ENCODE assay signal across 9 cellular contexts in genomic region chr4:72112514-72113156, GRCh38.
DNase-seq lines count a peak whose midpoint lies in the region; TF ChIP-seq lines count a peak whose summit lies in the region.
"Had no signal": no experiment of that assay in that cellular context is flagged by ENCODE, and none has a peak within 500 bp of the region (broad histone marks: within the 10 kb centered on the region; RNA-seq: fewer than 3 reads in every experiment).

No MANE protein-coding gene starts in this region.

- H2AFZ ChIP-seq in GM23248: no peak overlapping the region
- H2AFZ ChIP-seq in KMS-11 (ENCODE audit: low read depth): no peak overlapping the region
- H2AFZ ChIP-seq: parathyroid adenoma had no signal

- no peak for TF ChIP-seq CTCF in KMS-11 (conservative IDR thresholded peaks at IDR 0.05; ENCODE audit: low read depth, low read length)
- no peak for TF ChIP-seq CTCF in epithelial cell of proximal tubule (conservative IDR thresholded peaks at IDR 0.05; ENCODE audit: low read depth, low read length)

- no peaks in the 10 kb centered on the region for H3K9me3 ChIP-seq in GM23248 (ENCODE audit: low read depth)

- no peak overlapping the region for H3K27ac ChIP-seq in GM23248
- peak overlapping the region; percentile 6; the same call in 1 of the 2 replicates for H3K27ac ChIP-seq in KMS-11
- H3K27ac ChIP-seq: parathyroid adenoma had no signal

- H3K79me2 ChIP-seq in GM23248 (ENCODE audit: insufficient read depth) (no peaks in the 10 kb centered on the region), KMS-11 (ENCODE audit: insufficient read depth, low read depth) (no peaks in the 10 kb centered on the region)
- H3K79me2 ChIP-seq: parathyroid adenoma had no signal

- H4K20me1 ChIP-seq in GM23248 (ENCODE audit: insufficient read depth): no peaks in the 10 kb centered on the region
- H4K20me1 ChIP-seq in KMS-11 (ENCODE audit: insufficient read depth): no peaks in the 10 kb centered on the region

- no peak overlapping the region for H3K4me3 ChIP-seq in GM23248
- H3K4me3 ChIP-seq in KMS-11 (IDR thresholded peaks at IDR 0.05; ENCODE audit: insufficient read depth, low read depth, low read length): no peak overlapping the region
- H3K4me3 ChIP-seq in epithelial cell of proximal tubule (ENCODE audit: low read depth, low read length): no peak overlapping the region

- in situ Hi-C loops in GM23248 (cut with MboI): no loop called here

- H3K9ac ChIP-seq in GM23248 (no peak overlapping the region), KMS-11 (no peak overlapping the region)
- H3K9ac ChIP-seq: parathyroid adenoma had no signal

- peaks cover 10% of the 10 kb centered on the region for H3F3A ChIP-seq in GM23248 (ENCODE audit: insufficient read depth)

- peak; percentile 6 for DNase-seq in NCI-H2171 treated with DMSO at 0.1 percent for 48 hours (lab: John Stamatoyannopoulos, UW)
- no peak for DNase-seq in NCI-H2171 (lab: John Stamatoyannopoulos, UW)
- peak; percentile 70 for DNase-seq in GM23248
- peak; percentile 94 for DNase-seq in epithelial cell of proximal tubule (ENCODE audit: low read depth)
- DNase-seq in mucosa of gallbladder (ENCODE audit: low spot score): no peak
- no peak for DNase-seq in HuH-7 (ENCODE audit: low spot score)
- DNase-seq in iPS-NIHi7 (ENCODE audit: extremely low spot score): no peak

- H3K4me1 ChIP-seq in GM23248 (ENCODE audit: insufficient read depth): no peaks in the 10 kb centered on the region
- peaks cover 27% of the 10 kb centered on the region for H3K4me1 ChIP-seq in KMS-11 (ENCODE audit: low read depth, poor library complexity, severe bottlenecking)

- 29 to 35% methylated on average over 3 of the region's 3 CpGs for WGBS in GM23248 (ENCODE audit: low coverage in 1 of 2, low lambda C conversion rate in 2 of 2, missing lambda C conversion rate in 2 of 2), 2 experiments

- H3K4me2 ChIP-seq in GM23248 (ENCODE audit: unreplicated experiment): no peak overlapping the region
- H3K4me2 ChIP-seq in KMS-11: 0 out of 2 replicates have a peak overlapping the region, but pooled peaks have one; percentile 16

- H3K36me3 ChIP-seq in GM23248 (ENCODE audit: low read depth) (no peaks in the 10 kb centered on the region), KMS-11 (ENCODE audit: insufficient read depth) (no peaks in the 10 kb centered on the region)

- no peaks in the 10 kb centered on the region for H3K27me3 ChIP-seq in GM23248 (replicated peaks; ENCODE audit: insufficient read depth)
- no peaks in the 10 kb centered on the region for H3K27me3 ChIP-seq in KMS-11 (ENCODE audit: insufficient read depth, low read depth)

- no peaks in the 10 kb centered on the region for H3K9me2 ChIP-seq in GM23248 (ENCODE audit: insufficient read depth)

Comparison
In these comparisons a context has a peak if more than half of its experiments do, and no peak if none do; other contexts are left out.
1. DNase-seq: peak in NCI-H2171 treated with DMSO at 0.1 percent for 48 hours (single experiment), GM23248 (single experiment) and epithelial cell of proximal tubule (single experiment); none in NCI-H2171 (single experiment), mucosa of gallbladder (single experiment), HuH-7 (single experiment) and iPS-NIHi7 (single experiment).